Comparison of ENCODE assay signal across 11 cellular contexts in genomic region chr14:105197274-105197673, GRCh38. TPM values are rescaled to one million over a fixed set of nuclear protein-coding genes. Genes with fewer than 3 reads are reported as not detected.
DNase-seq lines count a peak whose midpoint lies in the region; ATAC-seq and TF ChIP-seq lines count a peak whose summit lies in the region.
"Had no signal": no experiment of that assay in that cellular context is flagged by ENCODE, and none has a peak within 500 bp of the region (broad histone marks: within the 10 kb centered on the region; RNA-seq: fewer than 3 reads in every experiment).

No MANE protein-coding gene starts in this region.

- H3K9ac ChIP-seq in neural progenitor cell = no peak overlapping the region

- H3K27me3 Mint-ChIP-seq in neural progenitor cell (ENCODE audit: insufficient read depth, low read depth) = peaks cover 19% of the 10 kb centered on the region
- peaks cover 48 to 68% of the 10 kb centered on the region in 2 donors for H3K27me3 Mint-ChIP-seq in effector memory CD8-positive, alpha-beta T cell

- H3K27me3 ChIP-seq in neural progenitor cell (peaks cover 38% of the 10 kb centered on the region), vagina (peaks cover 15% of the 10 kb centered on the region)

- no peaks in the 10 kb centered on the region for H3K36me3 Mint-ChIP-seq in neural progenitor cell
- H3K36me3 Mint-ChIP-seq in effector memory CD8-positive, alpha-beta T cell (ENCODE audit: insufficient read depth) = peaks cover 7% of the 10 kb centered on the region

- no peak overlapping the region for H2AFZ ChIP-seq in neural progenitor cell (replicated peaks)

- H3K36me3 ChIP-seq in neural progenitor cell (no peaks in the 10 kb centered on the region), vagina (no peaks in the 10 kb centered on the region)

- DNase-seq in EH (ENCODE audit: low read depth) = peak; percentile 83
- DNase-seq in NCI-H226 = peak; percentile 55
- DNase-seq in fibroblast of mammary gland (ENCODE audit: low read depth) = peak; percentile 39
- peak; percentile 73 for DNase-seq in neural progenitor cell (ENCODE audit: low spot score)
- no peak for DNase-seq in effector memory CD8-positive, alpha-beta T cell
- DNase-seq in vagina (ENCODE audit: extremely low spot score in 2 of 2) = no peak
- DNase-seq in activated effector memory CD4-positive, alpha-beta T cell treated with Interleukin-2 at 50 U/mL for 16 hours = no peak
- DNase-seq: activated CD4-positive, CD25-positive, alpha-beta regulatory T cell treated with anti-CD3 and anti-CD28 coated beads, Interleukin-2, amount 50 U/mL, for 72 hours; NCI-H526 treated with DMSO at 0.1 percent for 48 hours had no signal

- no peaks in the 10 kb centered on the region for H4K20me1 ChIP-seq in neural progenitor cell (ENCODE audit: low read depth)

- intact Hi-C loops in vagina (cut with DNase I) = no loop called here

- peaks cover 30% of the 10 kb centered on the region for H3K4me1 ChIP-seq in neural progenitor cell
- H3K4me1 ChIP-seq in vagina = peaks cover 59% of the 10 kb centered on the region

- H3K27ac ChIP-seq in neural progenitor cell (no peak overlapping the region), vagina (no peak overlapping the region)

- H3K9me3 ChIP-seq in neural progenitor cell (ENCODE audit: low read depth) (no peaks in the 10 kb centered on the region), vagina (no peaks in the 10 kb centered on the region)

- H3K27ac Mint-ChIP-seq in neural progenitor cell = no peak overlapping the region
- no peak overlapping the region for H3K27ac Mint-ChIP-seq in effector memory CD8-positive, alpha-beta T cell
- H3K27ac Mint-ChIP-seq: H9 had no signal

- H3F3A ChIP-seq in neural progenitor cell (ENCODE audit: low read depth) = peaks cover 28% of the 10 kb centered on the region

- no peak overlapping the region for H3K4me3 Mint-ChIP-seq in neural progenitor cell
- H3K4me3 Mint-ChIP-seq in effector memory CD8-positive, alpha-beta T cell = peak overlapping the region in 1 of 2 donors; percentile 25

- no peak for TF ChIP-seq CTCF in fibroblast of mammary gland (conservative IDR thresholded peaks at IDR 0.05; ENCODE audit: control insufficient read depth, insufficient read depth, low read depth, low read length)
- no peak for TF ChIP-seq CTCF in neural progenitor cell (IDR thresholded peaks at IDR 0.05)
- TF ChIP-seq CTCF in vagina (IDR thresholded peaks at IDR 0.05) = no peak

- peaks cover 20% of the 10 kb centered on the region for H3K4me1 Mint-ChIP-seq in neural progenitor cell
- H3K4me1 Mint-ChIP-seq in effector memory CD8-positive, alpha-beta T cell (ENCODE audit: low read depth in 2 of 2) = peaks cover 13 to 29% of the 10 kb centered on the region in 2 donors

- TF ChIP-seq POLR2A in vagina (IDR thresholded peaks at IDR 0.05) = no peak

- no peak overlapping the region for H3K4me3 ChIP-seq in fibroblast of mammary gland (ENCODE audit: control insufficient read depth, low read depth, low read length)
- H3K4me3 ChIP-seq in neural progenitor cell = peak overlapping the region; percentile 46
- H3K4me3 ChIP-seq in vagina = no peak overlapping the region

- no peaks in the 10 kb centered on the region for H3K9me3 Mint-ChIP-seq in neural progenitor cell
- no peaks in the 10 kb centered on the region for H3K9me3 Mint-ChIP-seq in effector memory CD8-positive, alpha-beta T cell
- H3K9me3 Mint-ChIP-seq: H9 had no signal

- no peaks in the 10 kb centered on the region for H3K79me2 ChIP-seq in neural progenitor cell (ENCODE audit: low read depth)

- peak overlapping the region; percentile 82 for H3K4me2 ChIP-seq in neural progenitor cell

- ATAC-seq in effector memory CD8-positive, alpha-beta T cell (replicated peaks) = no peak
- ATAC-seq in GM21619 (IDR thresholded peaks at IDR 0.05; ENCODE audit: unreplicated experiment) = no peak

RNA-seq across cellular contexts. Expression of gene NUDT14, which starts 16.2 kb away (rescaled TPM):
- total RNA-seq in neural progenitor cell (ENCODE audit: low replicate concordance) (5.5 and 27.0 TPM in 2 replicates), vagina (11.0 TPM)

RNA-seq across cellular contexts. Expression of gene JAG2, which starts 28.7 kb away (rescaled TPM):
- 2.1 and 4.3 TPM in 2 replicates for total RNA-seq in neural progenitor cell (ENCODE audit: low replicate concordance)
- total RNA-seq in vagina = 17.7 TPM

RNA-seq across cellular contexts. Expression of gene BTBD6, which starts 51.1 kb away (rescaled TPM):
- total RNA-seq in neural progenitor cell (ENCODE audit: low replicate concordance) (9.0 and 15.0 TPM in 2 replicates), vagina (45.9 TPM)

Comparison
In these comparisons a context has a peak if more than half of its experiments do, and no peak if none do; other contexts are left out.
1. DNase-seq: peak in EH (single experiment), NCI-H226 (single experiment), fibroblast of mammary gland (single experiment) and neural progenitor cell (single experiment); none in effector memory CD8-positive, alpha-beta T cell (0 of 3), vagina (0 of 2) and activated effector memory CD4-positive, alpha-beta T cell treated with Interleukin-2 at 50 U/mL for 16 hours (single experiment).